ENCODE assay signal across 8 cellular contexts in the genomic region with DNA sequence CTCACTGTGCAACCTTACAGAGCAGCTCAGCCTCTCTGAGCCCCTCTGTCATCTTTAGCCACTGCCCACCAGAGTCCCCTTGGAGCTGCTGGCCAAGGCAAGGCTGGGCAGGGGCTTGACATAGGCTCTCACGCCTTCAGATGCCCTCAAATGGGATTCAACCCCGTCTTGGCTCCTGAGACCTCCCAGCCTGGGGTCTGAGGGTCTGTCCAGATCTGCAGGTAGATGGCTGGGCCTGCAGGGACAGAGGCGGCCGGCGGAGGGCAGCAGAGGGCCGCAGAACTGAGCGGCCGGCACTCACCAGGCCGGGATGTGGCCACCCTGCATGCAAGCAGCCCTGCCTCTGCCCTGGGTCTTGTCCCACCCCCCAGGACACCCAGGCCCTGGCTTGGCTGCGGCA. TPM values are rescaled to one million over a fixed set of nuclear protein-coding genes. Genes with fewer than 3 reads are reported as not detected.
A peak's percentile ranks its signal among the peaks of the same experiment; 100 is the strongest.
DNase-seq lines count a peak whose midpoint lies in the region; ATAC-seq, FAIRE-seq and TF ChIP-seq lines count a peak whose summit lies in the region.

No MANE protein-coding gene starts in this region.

- FAIRE-seq in RCC 7860 (lab: Jason Lieb, UNC) = no peak

- no peaks in the 10 kb centered on the region for H3K9me3 Mint-ChIP-seq in CD14-positive monocyte
- H3K9me3 Mint-ChIP-seq in H9 = no peaks in the 10 kb centered on the region; a peak in 1 of 5 replicates

- no peak overlapping the region for H3K4me2 ChIP-seq in H9 (ENCODE audit: insufficient read depth, insufficient read length, low read length)

- no peak overlapping the region for H3K9ac ChIP-seq in H9 (ENCODE audit: extremely low read depth, insufficient read length, low read length)

- no peak overlapping the region for H3K23ac ChIP-seq in H9 (ENCODE audit: insufficient read length, low read depth, low read length)

- H3K9me3 ChIP-seq in H9 (ENCODE audit: control insufficient read depth, low read depth, low read length) = no peaks in the 10 kb centered on the region
- H3K9me3 ChIP-seq in transverse colon = no peaks in the 10 kb centered on the region

- no peak overlapping the region for H4K91ac ChIP-seq in H9 (ENCODE audit: insufficient read length, low read depth, low read length)

- H3K79me1 ChIP-seq in H9 (ENCODE audit: insufficient read depth, low read depth, low read length, poor library complexity, severe bottlenecking) = no peaks in the 10 kb centered on the region

- no peak overlapping the region for H2AK5ac ChIP-seq in H9 (ENCODE audit: insufficient read length, low read length)

- H3K4me3 Mint-ChIP-seq in CD14-positive monocyte = no peak overlapping the region
- no peak overlapping the region for H3K4me3 Mint-ChIP-seq in H9

- H3K18ac ChIP-seq in H9 (ENCODE audit: insufficient read length, low read depth, low read length) = no peak overlapping the region

- H3K27ac ChIP-seq in H9 (ENCODE audit: insufficient read length, low read depth, low read length) = no peak overlapping the region
- no peak overlapping the region for H3K27ac ChIP-seq in foreskin keratinocyte
- no peak overlapping the region for H3K27ac ChIP-seq in transverse colon

- in situ Hi-C loops in transverse colon (cut with MboI; ENCODE audit: low pct_ligation_motif_present in 1 of 4, low pct_unique_long_range_greater_than_20kb in 1 of 4, low sequenced_read_pairs in 3 of 4) = no loop called here

- H2AFZ ChIP-seq in H9 (ENCODE audit: low read length) = no peak overlapping the region

- no peak overlapping the region for H4K5ac ChIP-seq in H9 (ENCODE audit: insufficient read length, low read depth, low read length)

- no peaks in the 10 kb centered on the region for H3K4me1 ChIP-seq in H9 (ENCODE audit: insufficient read depth, low read length)
- no peaks in the 10 kb centered on the region for H3K4me1 ChIP-seq in foreskin keratinocyte
- no peaks in the 10 kb centered on the region for H3K4me1 ChIP-seq in transverse colon

- H2BK5ac ChIP-seq in H9 (ENCODE audit: insufficient read length, low read length) = no peak overlapping the region

- H3K27ac Mint-ChIP-seq in CD14-positive monocyte (no peak overlapping the region), H9 (no peak overlapping the region)

- no peak overlapping the region for H3K56ac ChIP-seq in H9 (ENCODE audit: insufficient read length, low read depth, low read length)

- H3K27me3 Mint-ChIP-seq in CD14-positive monocyte (ENCODE audit: low read depth in 3 of 3) (peaks cover 4 to 6% (median 6%) of the 10 kb centered on the region in 3 donors), H9 (ENCODE audit: low read depth) (no peaks in the 10 kb centered on the region; the same call in 1 of the 2 replicates)

- no peak overlapping the region for H2BK12ac ChIP-seq in H9 (ENCODE audit: insufficient read length, low read depth, low read length)

- no peak for TF ChIP-seq POLR2A in transverse colon (IDR thresholded peaks at IDR 0.05)

- WGBS in H9 (ENCODE audit: extremely low coverage, insufficient read length, low lambda C conversion rate) = no CpG with 5 or more reads among the region's 10 CpGs
- 2% methylated on average over 9 of the region's 10 CpGs; no CpG with 5 or more reads in 1 of the 2 donors for WGBS in transverse colon (ENCODE audit: low coverage in 1 of 2), 2 donors

- DNase-seq in CD14-positive monocyte (ENCODE audit: low spot score) (peak; percentile 50), H9 (peak; percentile 87), RCC 7860 (ENCODE audit: low spot score) (peak; percentile 31), foreskin keratinocyte (no peak), omental fat pad (ENCODE audit: low spot score) (peak; percentile 68), transverse colon (peak; percentile 57)
- DNase-seq in activated effector memory CD4-positive, alpha-beta T cell treated with Interleukin-2 at 50 U/mL for 16 hours = peak; percentile 34

- H3K14ac ChIP-seq in H9 (ENCODE audit: insufficient read depth, low read length) = no peak overlapping the region

- peak; percentile 77 for TF ChIP-seq CTCF in CD14-positive monocyte (IDR thresholded peaks at IDR 0.05)
- TF ChIP-seq CTCF in H9 (conservative IDR thresholded peaks at IDR 0.05) = peak; percentile 89
- TF ChIP-seq CTCF in foreskin keratinocyte (conservative IDR thresholded peaks at IDR 0.05) = peak; percentile 64
- no peak for TF ChIP-seq CTCF in omental fat pad (IDR thresholded peaks at IDR 0.05)
- peak; percentile 75 to 91 (median 79) for TF ChIP-seq CTCF in transverse colon (IDR thresholded peaks at IDR 0.05)

- no peak for TF ChIP-seq EP300 in transverse colon (IDR thresholded peaks at IDR 0.05; ENCODE audit: low read depth)

- H3K27me3 ChIP-seq in H9 (ENCODE audit: insufficient read depth, low read length) = no peaks in the 10 kb centered on the region
- no peaks in the 10 kb centered on the region for H3K27me3 ChIP-seq in foreskin keratinocyte
- H3K27me3 ChIP-seq in transverse colon = peaks cover 28% of the 10 kb centered on the region

- H3K79me2 ChIP-seq in H9 (ENCODE audit: insufficient read depth, low read length) = no peaks in the 10 kb centered on the region

- H2BK15ac ChIP-seq in H9 (ENCODE audit: low read depth, low read length) = no peak overlapping the region

- H3K23me2 ChIP-seq in H9 (ENCODE audit: insufficient read length, low read depth, low read length, poor library complexity, severe bottlenecking) = no peaks in the 10 kb centered on the region

- H4K8ac ChIP-seq in H9 (replicated peaks; ENCODE audit: insufficient read length, low read depth, low read length) = no peak overlapping the region

- H2BK120ac ChIP-seq in H9 (ENCODE audit: low read depth, low read length, poor library complexity, severe bottlenecking) = no peak overlapping the region

- H3K36me3 Mint-ChIP-seq in CD14-positive monocyte (no peaks in the 10 kb centered on the region), H9 (ENCODE audit: insufficient read depth in 1 of 3, low read depth in 3 of 3) (no peaks in the 10 kb centered on the region)

- peak; percentile 56 for ATAC-seq in foreskin keratinocyte
- peak; percentile 88 for ATAC-seq in omental fat pad (ENCODE audit: low FRiP score)
- no peak for ATAC-seq in GM19328 (IDR thresholded peaks at IDR 0.05; ENCODE audit: unreplicated experiment)

- H3K4me1 Mint-ChIP-seq in CD14-positive monocyte (no peaks in the 10 kb centered on the region), H9 (peaks cover 23 to 28% of the 10 kb centered on the region in 2 experiments)

- no peak overlapping the region for H3T11ph ChIP-seq in H9 (ENCODE audit: low read length)

- no peak overlapping the region for H2BK20ac ChIP-seq in H9 (ENCODE audit: low read depth, low read length, poor library complexity, severe bottlenecking)

- H3K36me3 ChIP-seq in transverse colon = no peaks in the 10 kb centered on the region

- intact Hi-C loops in CD14-positive monocyte (cut with micrococcal nuclease) = loop anchor here (5.0 kb wide), 2 partner anchors 673 to 678 kb away; no protein-coding TSS in a partner anchor
- intact Hi-C loops in transverse colon (cut with DNase I; ENCODE audit: low total_unique reads) = no loop called here

- no peak overlapping the region for H3K4me3 ChIP-seq in transverse colon

- H3K4ac ChIP-seq in H9 (ENCODE audit: low read depth, low read length) = no peak overlapping the region

- H4K20me1 ChIP-seq in H9 (ENCODE audit: control insufficient read depth, insufficient read depth, insufficient read length) = no peaks in the 10 kb centered on the region

RNA-seq across cellular contexts. Expression of a gene that starts 18.2 kb away (rescaled TPM):
- polyA plus RNA-seq in CD14-positive monocyte (not detected), foreskin keratinocyte (0.54 and 2.1 TPM in 2 replicates)
- total RNA-seq in H9 (2021) (51.2 and 54.3 TPM in 2 replicates), foreskin keratinocyte (0.63 and 2.8 TPM in 2 replicates), omental fat pad (10 to 100 TPM in 3 of 4 donors, 1 to 10 TPM in 1; 1.7 to 41.5 (median 14.2) TPM), transverse colon (10 to 100 TPM in 2 of 4 donors, 1 to 10 TPM in 2; 3.5 to 14.2 (median 9.3) TPM)

RNA-seq across cellular contexts. Expression of a gene that starts 48.2 kb away (rescaled TPM):
- polyA plus RNA-seq in CD14-positive monocyte (under 1 TPM; 0.17 to 0.36 TPM), foreskin keratinocyte (0.42 and 0.87 TPM in 2 replicates)
- total RNA-seq in H9 (2021) (1.8 and 2.2 TPM in 2 replicates), foreskin keratinocyte (0.48 and 0.63 TPM in 2 replicates), omental fat pad (10 to 100 TPM in 1 of 4 donors, 1 to 10 TPM in 2, under 1 TPM in 1; 0.84 to 12.8 (median 3.7) TPM), transverse colon (1 to 10 TPM in 2 of 4 donors, under 1 TPM in 1, not detected in 1; 0.79 to 3.4 (median 1.5) TPM)

Comparison
In these comparisons a context has a peak if more than half of its experiments do, and no peak if none do; other contexts are left out.
1. DNase-seq: peak in CD14-positive monocyte (single experiment), H9 (single experiment), RCC 7860 (single experiment), activated effector memory CD4-positive, alpha-beta T cell treated with Interleukin-2 at 50 U/mL for 16 hours (single experiment), omental fat pad (single experiment) and transverse colon (single experiment); none in foreskin keratinocyte (0 of 2).
2. CTCF ChIP-seq: peak in CD14-positive monocyte (single experiment), H9 (single experiment), foreskin keratinocyte (single experiment) and transverse colon (5 of 5); none in omental fat pad (0 of 3).